26 cellular contexts compared by ENCODE assay signal in the genomic region with DNA sequence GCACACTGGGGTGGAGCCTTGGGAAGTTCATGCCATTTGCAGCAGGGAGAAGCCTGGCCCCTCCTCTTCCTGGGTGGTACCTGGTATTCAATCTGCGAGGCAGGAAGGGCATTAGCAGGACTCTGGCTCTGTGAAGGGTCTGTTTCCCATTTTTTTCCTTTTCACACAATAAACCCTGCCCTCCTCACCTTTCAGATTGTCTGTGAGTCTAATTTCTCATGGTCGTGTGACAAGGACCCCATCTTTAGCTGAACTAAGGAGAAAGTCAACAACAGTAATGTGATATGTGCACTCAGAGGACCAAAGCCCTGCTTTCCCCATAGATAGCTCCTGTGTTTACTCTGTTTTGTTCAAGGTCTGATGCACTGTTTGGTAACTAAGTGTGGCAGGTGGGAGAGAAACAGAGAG. TPM values are rescaled to one million over a fixed set of nuclear protein-coding genes. Genes with fewer than 3 reads are reported as not detected.
DNase-seq lines count a peak whose midpoint lies in the region; ATAC-seq and TF ChIP-seq lines count a peak whose summit lies in the region.
"Had no signal": no experiment of that assay in that cellular context is flagged by ENCODE, and none has a peak within 500 bp of the region (broad histone marks: within the 10 kb centered on the region; RNA-seq: fewer than 3 reads in every experiment).

No MANE protein-coding gene starts in this region.

- H3K4me1 ChIP-seq in Peyer's patch: no peaks in the 10 kb centered on the region
- H3K4me1 ChIP-seq: left lung, prostate gland had no signal

- no peak for TF ChIP-seq CTCF in Peyer's patch (IDR thresholded peaks at IDR 0.05)

- TF ChIP-seq POLR2A in Peyer's patch (IDR thresholded peaks at IDR 0.05): no peak

- no peaks in the 10 kb centered on the region for H3K9me3 ChIP-seq in Peyer's patch
- H3K9me3 ChIP-seq: left lung, prostate gland had no signal

- no peaks in the 10 kb centered on the region for H3K36me3 ChIP-seq in Peyer's patch
- H3K36me3 ChIP-seq: cardiac muscle cell, left lung, prostate gland, WERI-Rb-1 had no signal

- H3K27ac ChIP-seq in Peyer's patch: no peak overlapping the region
- H3K27ac ChIP-seq: C4-2B, cardiac muscle cell, KMS-11, left lung, prostate gland, WERI-Rb-1 had no signal

- no peak for ATAC-seq in Right ventricle myocardium inferior
- ATAC-seq: left lung; PC-3; stimulated activated memory B cell treated with anti-CD40 and anti-IgM and Interleukin-4, amounts not matched to agents 10 μg/mL and 1 μg/mL and 100 μg/mL, for 72 hours had no signal

- intact Hi-C loops in Right ventricle myocardium inferior (cut with DNase I): no loop called here

- DNase-seq in DMS153 (lab: John Stamatoyannopoulos, UW) (peak; percentile 95), NCI-H128 (lab: John Stamatoyannopoulos, UW; ENCODE audit: unreplicated experiment) (peak; percentile 51), NCI-H2107 (lab: John Stamatoyannopoulos, UW) (peak; percentile 24), SHP77 (lab: John Stamatoyannopoulos, UW) (peak; percentile 88), Right ventricle myocardium inferior (ENCODE audit: missing footprints) (no peak), Peyer's patch (no peak)
- DNase-seq in activated CD4-positive, alpha-beta T cell treated with anti-CD3 and anti-CD28 coated beads, Interleukin-2, amount 50 U/mL, for 4 hours: no peak
- no peak for DNase-seq in activated T-cell treated with anti-CD3 and anti-CD28 coated beads, Interleukin-2, amount 50 U/mL, for 1 hour
- DNase-seq: ACHN; activated CD4-positive, alpha-beta T cell treated with anti-CD3 and anti-CD28 coated beads, Interleukin-2, amount 50 U/mL, for 48 hours; amygdala; DMS79; H9; head of caudate nucleus; left lung; NCI-H526 treated with DMSO at 0.1 percent for 48 hours; PC-3; WERI-Rb-1 had no signal

- no peak overlapping the region for H3K4me3 ChIP-seq in Peyer's patch
- H3K4me3 ChIP-seq: cardiac muscle cell, left lung, prostate gland had no signal

- H3K27me3 ChIP-seq in Peyer's patch: no peaks in the 10 kb centered on the region
- H3K27me3 ChIP-seq: cardiac muscle cell, left lung had no signal

RNA-seq across cellular contexts. Expression of gene CASP4, which starts 26.6 kb away (rescaled TPM):
- total RNA-seq in Right ventricle myocardium inferior (15.1 TPM), Peyer's patch (100 to 1,000 TPM; 108 to 136 (median 123) TPM)
- total RNA-seq: cardiac muscle cell, H9, neural crest cell had no signal

RNA-seq across cellular contexts. Expression of gene CASP5, which starts 28.0 kb away (rescaled TPM):
- total RNA-seq in Right ventricle myocardium inferior: not detected
- total RNA-seq in Peyer's patch: 10 to 100 TPM; 10.5 to 27.5 (median 16.9) TPM
- total RNA-seq: cardiac muscle cell, H9, HT-29, neural crest cell, PC-3, prostate gland, temporal lobe had no signal

RNA-seq across cellular contexts. Expression of gene CASP1, which starts 39.9 kb away (rescaled TPM):
- total RNA-seq in Right ventricle myocardium inferior (11.9 TPM), Peyer's patch (100 to 1,000 TPM in 1 of 4 donors, 10 to 100 TPM in 3; 42.0 to 146 (median 93.6) TPM)
- total RNA-seq: cardiac muscle cell, H9, HT-29, neural crest cell had no signal

RNA-seq across cellular contexts. Expression of gene CARD16, which starts 50.1 kb away (rescaled TPM):
- total RNA-seq in Right ventricle myocardium inferior (9.2 TPM), Peyer's patch (10 to 100 TPM in 3 of 4 donors, 1 to 10 TPM in 1; 9.2 to 43.3 (median 24.7) TPM)
- total RNA-seq: cardiac muscle cell, H9, HT-29, neural crest cell, PC-3, temporal lobe had no signal

Comparison
In these comparisons a context has a peak if more than half of its experiments do, and no peak if none do; other contexts are left out.
1. DNase-seq: peak in DMS153 (single experiment), NCI-H128 (single experiment), NCI-H2107 (single experiment) and SHP77 (2 of 2); none in activated CD4-positive, alpha-beta T cell treated with anti-CD3 and anti-CD28 coated beads, Interleukin-2, amount 50 U/mL, for 4 hours (0 of 2), Right ventricle myocardium inferior (single experiment), Peyer's patch (0 of 3) and activated T-cell treated with anti-CD3 and anti-CD28 coated beads, Interleukin-2, amount 50 U/mL, for 1 hour (single experiment).